Comparison of ENCODE assay signal across 23 cellular contexts in genomic region chr11:11624926-11625325, GRCh38. TPM values are rescaled to one million over a fixed set of nuclear protein-coding genes. Genes with fewer than 3 reads are reported as not detected.
A peak's percentile ranks its signal among the peaks of the same experiment; 100 is the strongest.
DNase-seq lines count a peak whose midpoint lies in the region; ATAC-seq and TF ChIP-seq lines count a peak whose summit lies in the region.
"Had no signal": no experiment of that assay in that cellular context is flagged by ENCODE, and none has a peak within 500 bp of the region (broad histone marks: within the 10 kb centered on the region; RNA-seq: fewer than 3 reads in every experiment).

No MANE protein-coding gene starts in this region.

- H4K20me1 ChIP-seq in osteoblast (ENCODE audit: insufficient read depth, low read length) = no peaks in the 10 kb centered on the region
- H4K20me1 ChIP-seq: BLaER1 had no signal

- H3K4me1 ChIP-seq in endodermal cell (ENCODE audit: control insufficient read depth, insufficient read depth, low read length) (peaks cover 24% of the 10 kb centered on the region), osteoblast (ENCODE audit: insufficient read depth, low read length) (peaks cover 16% of the 10 kb centered on the region)

- intact Hi-C loops in natural killer cell (cut with micrococcal nuclease) (loop anchor here (5.0 kb wide), 1 partner anchor 48 kb away; no protein-coding TSS in a partner anchor), CD14-positive monocyte (cut with micrococcal nuclease) (no loop called here)

- H3K36me3 ChIP-seq in endodermal cell (ENCODE audit: control insufficient read depth, insufficient read depth, low read length) (no peaks in the 10 kb centered on the region), osteoblast (ENCODE audit: insufficient read depth, low read length) (no peaks in the 10 kb centered on the region)
- H3K36me3 ChIP-seq: BLaER1 had no signal

- no peak for ATAC-seq in natural killer cell
- ATAC-seq: A549; CD8-positive, alpha-beta T cell; GM12878; HepG2 had no signal

- H3K9ac ChIP-seq in endodermal cell (ENCODE audit: extremely low read depth, low read length, poor library complexity, severe bottlenecking) = no peak overlapping the region
- H3K9ac ChIP-seq: BLaER1, GM23248 had no signal

- H3K79me2 ChIP-seq in osteoblast (ENCODE audit: insufficient read depth, low read length) = no peaks in the 10 kb centered on the region

- H3K27ac ChIP-seq in endodermal cell (ENCODE audit: low read depth, low read length) = no peak overlapping the region
- H3K27ac ChIP-seq in osteoblast (ENCODE audit: low read depth, low read length) = no peak overlapping the region
- H3K27ac ChIP-seq: 22Rv1, BLaER1, GM23248 had no signal

- no peak overlapping the region for H2AFZ ChIP-seq in osteoblast (ENCODE audit: low read length)
- H2AFZ ChIP-seq: GM23248 had no signal

- WGBS in endodermal cell (ENCODE audit: insufficient coverage in 1 of 2, insufficient read length in 1 of 2), 2 experiments = 49 to 92% methylated on average over 2 to 4 of the region's 4 CpGs

- H3K27me3 ChIP-seq in endodermal cell (ENCODE audit: control insufficient read depth, insufficient read depth, low read length, poor library complexity, severe bottlenecking) = peaks cover 17% of the 10 kb centered on the region
- peaks cover 42% of the 10 kb centered on the region for H3K27me3 ChIP-seq in osteoblast (ENCODE audit: insufficient read depth, low read length)

- no peaks in the 10 kb centered on the region for H3K9me3 ChIP-seq in endodermal cell (ENCODE audit: control insufficient read depth, low read length)
- H3K9me3 ChIP-seq in osteoblast (ENCODE audit: low read depth, low read length) = no peaks in the 10 kb centered on the region
- H3K9me3 ChIP-seq: A549, BLaER1 had no signal

- H3K36me3 Mint-ChIP-seq in endodermal cell (ENCODE audit: low read depth) (no peaks in the 10 kb centered on the region), natural killer cell (no peaks in the 10 kb centered on the region), CD14-positive monocyte (no peaks in the 10 kb centered on the region)
- H3K36me3 Mint-ChIP-seq: CD8-positive, alpha-beta T cell; IgD-negative memory B cell had no signal

- H3K9me3 Mint-ChIP-seq in endodermal cell (no peaks in the 10 kb centered on the region), natural killer cell (no peaks in the 10 kb centered on the region), CD14-positive monocyte (peaks cover 0 to 3% (median 0%) of the 10 kb centered on the region in 7 donors)
- H3K9me3 Mint-ChIP-seq: CD8-positive, alpha-beta T cell; IgD-negative memory B cell had no signal

- H3K4me3 ChIP-seq in endodermal cell (ENCODE audit: low read length) = no peak overlapping the region
- H3K4me3 ChIP-seq in osteoblast (ENCODE audit: insufficient read depth, low read length) = no peak overlapping the region
- H3K4me3 ChIP-seq: A549, BLaER1, GM12878, GM23248 had no signal

- peaks cover 34% of the 10 kb centered on the region for H3K4me1 Mint-ChIP-seq in endodermal cell
- peaks cover 0 to 4% of the 10 kb centered on the region in 2 donors for H3K4me1 Mint-ChIP-seq in natural killer cell
- peaks cover 10% of the 10 kb centered on the region for H3K4me1 Mint-ChIP-seq in CD14-positive monocyte

- no peak overlapping the region for H3K4me2 ChIP-seq in osteoblast (ENCODE audit: insufficient read depth, low read length)
- H3K4me2 ChIP-seq: A549, BLaER1 had no signal

- H3K27me3 Mint-ChIP-seq in endodermal cell (ENCODE audit: insufficient read depth) (peaks cover 52% of the 10 kb centered on the region), natural killer cell (ENCODE audit: low read depth in 2 of 2) (peaks cover 0 to 9% of the 10 kb centered on the region in 2 donors), CD14-positive monocyte (ENCODE audit: low read depth in 3 of 3) (peaks cover 38 to 60% (median 47%) of the 10 kb centered on the region in 3 donors)

- DNase-seq in NCI-H82 (lab: John Stamatoyannopoulos, UW) (peak; percentile 38), NCI-H82 treated with DMSO at 0.1 percent for 48 hours (lab: John Stamatoyannopoulos, UW; ENCODE audit: unreplicated experiment) (no peak), endodermal cell (no peak), osteoblast (ENCODE audit: insufficient read length, low spot score, missing footprints) (peak; percentile 60), natural killer cell (no peak), CD14-positive monocyte (ENCODE audit: low spot score) (no peak), activated T-cell treated with anti-CD3 and anti-CD28 coated beads for 4 hours (no peak)
- DNase-seq: Calu3; CD8-positive, alpha-beta T cell; DMS 273 treated with DMSO at 0.1 percent for 48 hours; DMS53; DND-41; EL; GM23248; HCEC 1CT; KBM-7 had no signal

- no peak overlapping the region for H3K27ac Mint-ChIP-seq in endodermal cell
- H3K27ac Mint-ChIP-seq in natural killer cell = no peak overlapping the region
- H3K27ac Mint-ChIP-seq in CD14-positive monocyte = no peak overlapping the region
- H3K27ac Mint-ChIP-seq: CD8-positive, alpha-beta T cell; IgD-negative memory B cell had no signal

- H3K4me3 Mint-ChIP-seq in endodermal cell (no peak overlapping the region), natural killer cell (no peak overlapping the region), CD14-positive monocyte (no peak overlapping the region)
- H3K4me3 Mint-ChIP-seq: CD8-positive, alpha-beta T cell; IgD-negative memory B cell had no signal

- peak; percentile 44 for TF ChIP-seq CTCF in endodermal cell (conservative IDR thresholded peaks at IDR 0.05)
- no peak for TF ChIP-seq CTCF in osteoblast (IDR thresholded peaks at IDR 0.05; ENCODE audit: extremely low read depth, low read depth, low read length)
- no peak for TF ChIP-seq CTCF in natural killer cell (IDR thresholded peaks at IDR 0.05)
- TF ChIP-seq CTCF in CD14-positive monocyte (IDR thresholded peaks at IDR 0.05) = no peak

RNA-seq across cellular contexts. Expression of gene GALNT18, which starts 3.1 kb away (rescaled TPM):
- 1 to 10 TPM; 5.1 to 9.9 TPM for total RNA-seq in endodermal cell
- 5.9 TPM for polyA plus RNA-seq in endodermal cell (2013, experiment 1 of 2)
- 6.6 TPM for polyA plus RNA-seq in endodermal cell (2013, experiment 2 of 2)
- total RNA-seq in osteoblast = 3.2 and 4.7 TPM in 2 replicates
- under 1 TPM; 0.18 to 0.42 (median 0.38) TPM for total RNA-seq in natural killer cell
- not detected for polyA plus RNA-seq in CD14-positive monocyte
- total RNA-seq: CD8-positive, alpha-beta T cell; G401; HepG2 had no signal
- polyA plus RNA-seq: IgD-negative memory B cell had no signal

Comparison
In these comparisons a context has a peak if more than half of its experiments do, and no peak if none do; other contexts are left out.
1. DNase-seq: peak in NCI-H82 (single experiment) and osteoblast (single experiment); none in NCI-H82 treated with DMSO at 0.1 percent for 48 hours (single experiment), endodermal cell (single experiment), natural killer cell (single experiment), CD14-positive monocyte (single experiment) and activated T-cell treated with anti-CD3 and anti-CD28 coated beads for 4 hours (single experiment).